ENCODE assay signal across 14 cellular contexts in genomic region chr1:199855580-199855979, GRCh38.
A peak's percentile ranks its signal among the peaks of the same experiment; 100 is the strongest.
DNase-seq lines count a peak whose midpoint lies in the region; ATAC-seq and TF ChIP-seq lines count a peak whose summit lies in the region.
"Had no signal": no experiment of that assay in that cellular context is flagged by ENCODE, and none has a peak within 500 bp of the region (broad histone marks: within the 10 kb centered on the region; RNA-seq: fewer than 3 reads in every experiment).

No MANE protein-coding gene starts in this region.

- peaks cover 42% of the 10 kb centered on the region for H3K4me1 Mint-ChIP-seq in CD14-positive monocyte

- no peak overlapping the region for H3K4me3 Mint-ChIP-seq in CD14-positive monocyte
- H3K4me3 Mint-ChIP-seq: activated T-helper 1 cell treated with anti-CD3 and anti-CD28 coated beads, Interleukin-12 subunit alpha, Interleukin-12 subunit beta, Interleukin-2, Interleukin-4 antibody, amounts not matched to agents 30 ng/mL and 10 ng/mL and 1 ng/mL, durations not matched to agents 14 hours and 24 hours and 36 hours; brain; CD4-positive, CD25-positive, alpha-beta regulatory T cell had no signal

- no peaks in the 10 kb centered on the region for H3K4me1 ChIP-seq in effector memory CD4-positive, alpha-beta T cell (ENCODE audit: control insufficient read depth, insufficient read depth, low read length, poor library complexity, severe bottlenecking)
- no peaks in the 10 kb centered on the region for H3K4me1 ChIP-seq in uterus
- H3K4me1 ChIP-seq: right atrium auricular region had no signal

- H3K36me3 Mint-ChIP-seq in CD14-positive monocyte, result peaks cover 0 to 3% of the 10 kb centered on the region in 2 donors
- H3K36me3 Mint-ChIP-seq: brain; CD4-positive, CD25-positive, alpha-beta regulatory T cell had no signal

- H3K27me3 ChIP-seq in MG63, result no peaks in the 10 kb centered on the region
- no peaks in the 10 kb centered on the region for H3K27me3 ChIP-seq in effector memory CD4-positive, alpha-beta T cell (replicated peaks; ENCODE audit: control insufficient read depth, insufficient read depth, low read length, poor library complexity, severe bottlenecking)
- H3K27me3 ChIP-seq in uterus, result no peaks in the 10 kb centered on the region
- H3K27me3 ChIP-seq: right atrium auricular region had no signal

- TF ChIP-seq CTCF in CD14-positive monocyte (IDR thresholded peaks at IDR 0.05) (no peak), uterus (IDR thresholded peaks at IDR 0.05) (no peak)

- ATAC-seq in left lobe of liver, result no peak

- H3K9me3 ChIP-seq in MG63 (no peaks in the 10 kb centered on the region), uterus (no peaks in the 10 kb centered on the region)
- H3K9me3 ChIP-seq in effector memory CD4-positive, alpha-beta T cell (ENCODE audit: control insufficient read depth, low read length), result no peaks in the 10 kb centered on the region
- H3K9me3 ChIP-seq: right atrium auricular region had no signal

- no peak for DNase-seq in CD14-positive monocyte (ENCODE audit: low spot score)
- peak; percentile 49 for DNase-seq in MG63
- DNase-seq in amniotic epithelial cell (ENCODE audit: low read depth), result peak; percentile 85
- DNase-seq in glomerular visceral epithelial cell (ENCODE audit: extremely low spot score), result peak; percentile 38
- DNase-seq in left lobe of liver (ENCODE audit: low spot score), result no peak
- DNase-seq in effector memory CD4-positive, alpha-beta T cell, result no peak
- no peak for DNase-seq in uterus
- no peak for DNase-seq in NCI-H1930 (lab: John Stamatoyannopoulos, UW)
- DNase-seq: CD4-positive, CD25-positive, alpha-beta regulatory T cell; NCI-H510A; SHP77 had no signal

- TF ChIP-seq POLR2A in uterus (IDR thresholded peaks at IDR 0.05), result no peak

- intact Hi-C loops in CD14-positive monocyte (cut with micrococcal nuclease), result loop anchor here in 1 of 2 donors (5.0 kb wide), 1 partner anchor 163 kb away; no protein-coding TSS in a partner anchor
- intact Hi-C loops in uterus (cut with DNase I; ENCODE audit: low total_unique reads), result no loop called here

- H3K4me3 ChIP-seq in MG63 (no peak overlapping the region), uterus (no peak overlapping the region)
- no peak overlapping the region for H3K4me3 ChIP-seq in effector memory CD4-positive, alpha-beta T cell (ENCODE audit: insufficient read depth, low read depth, low read length, poor library complexity, severe bottlenecking)
- H3K4me3 ChIP-seq: right atrium auricular region had no signal

- H3K36me3 ChIP-seq in MG63 (no peaks in the 10 kb centered on the region), uterus (no peaks in the 10 kb centered on the region)
- H3K36me3 ChIP-seq in effector memory CD4-positive, alpha-beta T cell (ENCODE audit: control insufficient read depth, insufficient read depth, low read length), result no peaks in the 10 kb centered on the region
- H3K36me3 ChIP-seq: right atrium auricular region had no signal

- peak overlapping the region in 5 of 7 donors; percentile 15 to 87 (median 69) for H3K27ac Mint-ChIP-seq in CD14-positive monocyte
- H3K27ac Mint-ChIP-seq: activated T-helper 1 cell treated with anti-CD3 and anti-CD28 coated beads, Interleukin-12 subunit alpha, Interleukin-12 subunit beta, Interleukin-2, Interleukin-4 antibody, amounts not matched to agents 30 ng/mL and 10 ng/mL and 1 ng/mL, durations not matched to agents 14 hours and 24 hours and 36 hours; brain; CD4-positive, CD25-positive, alpha-beta regulatory T cell had no signal

- H3K27ac ChIP-seq in effector memory CD4-positive, alpha-beta T cell (ENCODE audit: insufficient read depth, low read length, poor library complexity, severe bottlenecking), result no peak overlapping the region
- no peak overlapping the region for H3K27ac ChIP-seq in uterus
- H3K27ac ChIP-seq: right atrium auricular region had no signal

- H3K9me3 Mint-ChIP-seq in CD14-positive monocyte, result peaks cover 0 to 3% (median 2%) of the 10 kb centered on the region in 7 donors
- H3K9me3 Mint-ChIP-seq: activated T-helper 1 cell treated with anti-CD3 and anti-CD28 coated beads, Interleukin-12 subunit alpha, Interleukin-12 subunit beta, Interleukin-2, Interleukin-4 antibody, amounts not matched to agents 30 ng/mL and 10 ng/mL and 1 ng/mL, durations not matched to agents 14 hours and 24 hours and 36 hours; brain had no signal

- H3K27me3 Mint-ChIP-seq in CD14-positive monocyte (ENCODE audit: low read depth in 3 of 3), result peaks cover 0 to 3% (median 1%) of the 10 kb centered on the region in 3 donors

Comparison
In these comparisons a context has a peak if more than half of its experiments do, and no peak if none do; other contexts are left out.
1. DNase-seq: peak in MG63 (single experiment), amniotic epithelial cell (single experiment) and glomerular visceral epithelial cell (single experiment); none in CD14-positive monocyte (single experiment), left lobe of liver (single experiment), effector memory CD4-positive, alpha-beta T cell (0 of 3), uterus (0 of 2) and NCI-H1930 (0 of 2).